Comparison of ENCODE assay signal across 8 cellular contexts in the genomic region with DNA sequence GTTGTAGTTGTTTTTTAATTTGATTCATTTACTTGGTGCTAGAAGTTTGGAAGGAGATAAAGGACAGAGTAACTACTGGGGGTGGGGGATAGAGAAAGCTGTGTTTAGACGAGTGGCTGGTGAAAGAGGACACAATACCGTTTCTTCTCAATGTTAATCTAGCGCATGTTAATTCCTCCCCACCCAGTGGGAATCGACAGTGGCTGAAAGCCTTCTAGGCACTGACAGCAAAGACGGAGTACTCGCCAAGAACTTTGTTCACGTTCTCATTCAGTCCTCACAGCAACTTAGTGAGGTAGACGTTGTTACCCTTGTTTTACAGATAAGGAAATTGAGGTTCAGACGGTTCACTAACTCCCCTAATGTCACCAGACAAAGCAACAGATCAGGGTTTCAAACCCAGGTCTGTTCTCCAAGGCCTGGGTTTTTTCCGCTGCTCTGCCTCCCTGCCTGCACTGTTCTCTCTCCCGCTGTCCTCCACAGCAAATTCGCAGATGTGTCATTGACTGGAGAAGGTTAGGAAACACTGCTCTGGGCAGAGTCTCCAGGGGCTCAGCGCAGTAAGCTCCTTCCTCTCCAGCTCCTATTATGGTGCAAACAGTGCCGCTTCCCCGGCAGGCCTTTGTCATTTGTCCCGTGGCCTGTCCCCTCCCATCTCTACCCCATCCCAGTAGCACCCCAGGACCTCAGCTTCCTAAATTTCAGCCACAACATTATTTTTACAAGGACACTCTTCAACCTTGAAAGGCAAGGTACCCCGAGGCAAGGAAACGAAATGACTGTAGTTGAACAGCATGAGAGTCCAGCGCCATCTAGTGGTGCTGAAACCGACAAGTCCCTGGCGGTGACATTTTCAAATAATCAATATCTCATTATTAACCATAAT. TPM values are rescaled to one million over a fixed set of nuclear protein-coding genes. Genes with fewer than 3 reads are reported as not detected.
DNase-seq lines count a peak whose midpoint lies in the region; ATAC-seq and TF ChIP-seq lines count a peak whose summit lies in the region.

No MANE protein-coding gene starts in this region.

- H3F3A ChIP-seq in SU-DHL-6 (ENCODE audit: insufficient read depth) = no peaks in the 10 kb centered on the region

- no peaks in the 10 kb centered on the region for H3K36me3 ChIP-seq in SU-DHL-6 (ENCODE audit: low read length)
- no peaks in the 10 kb centered on the region for H3K36me3 ChIP-seq in transverse colon

- H2AFZ ChIP-seq in SU-DHL-6 (ENCODE audit: low read depth, low read length, severe bottlenecking) = no peak overlapping the region

- TF ChIP-seq CTCF in GM12872 (IDR thresholded peaks at IDR 0.05; ENCODE audit: insufficient read depth, low read depth, low read length) (peak; percentile 90), SU-DHL-6 (IDR thresholded peaks at IDR 0.05; ENCODE audit: insufficient read depth, low read length, poor library complexity, severe bottlenecking) (peak; percentile 96), transverse colon (IDR thresholded peaks at IDR 0.05) (peak; percentile 78 to 89 (median 82))

- H3K9me2 ChIP-seq in SU-DHL-6 (replicated peaks; ENCODE audit: insufficient read depth, low read length) = no peaks in the 10 kb centered on the region

- H3K4me3 ChIP-seq in SU-DHL-6 (ENCODE audit: insufficient read depth, low read length, poor library complexity, severe bottlenecking) (no peak overlapping the region), transverse colon (peak overlapping the region in 3 of 4 donors; percentile 19 to 48 (median 31))

- intact Hi-C loops in left ventricle myocardium superior (cut with micrococcal nuclease) = loop anchor here (10.0 kb wide), 1 partner anchor 238 kb away; no protein-coding TSS in a partner anchor
- intact Hi-C loops in transverse colon (cut with DNase I; ENCODE audit: low total_unique reads) = loop anchor here (10.0 kb wide), 1 partner anchor 698 kb away; no protein-coding TSS in a partner anchor

- H3K9me3 ChIP-seq in SU-DHL-6 (ENCODE audit: insufficient read depth, low read length) = no peaks in the 10 kb centered on the region
- H3K9me3 ChIP-seq in transverse colon = no peaks in the 10 kb centered on the region

- DNase-seq in NCI-H1092 treated with DMSO at 0.1 percent for 48 hours (lab: John Stamatoyannopoulos, UW) (peak; percentile 79), amniotic epithelial cell (ENCODE audit: low read depth) (peak; percentile 80), left ventricle myocardium superior (peak; percentile 68), pons (ENCODE audit: low spot score) (peak; percentile 82), transverse colon (peak; percentile 62)

- in situ Hi-C loops in transverse colon (cut with MboI; ENCODE audit: low pct_ligation_motif_present in 1 of 4, low pct_unique_long_range_greater_than_20kb in 1 of 4, low sequenced_read_pairs in 3 of 4) = loop anchor here in 1 of 4 donors (10.0 kb wide), 1 partner anchor 708 kb away; no protein-coding TSS in a partner anchor

- H3K27ac ChIP-seq in SU-DHL-6 (ENCODE audit: low read depth, low read length) (no peak overlapping the region), transverse colon (peak overlapping the region; percentile 19 to 64 (median 51))

- no peak for TF ChIP-seq EP300 in transverse colon (IDR thresholded peaks at IDR 0.05; ENCODE audit: low read depth)

- peak; percentile 82 for ATAC-seq in left ventricle myocardium superior
- ATAC-seq in HG03457 (IDR thresholded peaks at IDR 0.05; ENCODE audit: unreplicated experiment) = no peak

- peaks cover 0 to 9% (median 9%) of the 10 kb centered on the region in 4 donors for H3K4me1 ChIP-seq in transverse colon

- no peaks in the 10 kb centered on the region for H3K27me3 ChIP-seq in SU-DHL-6 (ENCODE audit: low read length)
- no peaks in the 10 kb centered on the region for H3K27me3 ChIP-seq in transverse colon

- TF ChIP-seq POLR2A in transverse colon (IDR thresholded peaks at IDR 0.05) = no peak

- 20 to 29% methylated on average over 6 to 21 of the region's 21 CpGs for WGBS in transverse colon (ENCODE audit: low coverage in 1 of 2), 2 donors

- no peak overlapping the region for H3K9ac ChIP-seq in SU-DHL-6 (ENCODE audit: low read length)

- H3K4me2 ChIP-seq in SU-DHL-6 (ENCODE audit: low read depth, low read length, poor library complexity, severe bottlenecking) = no peak overlapping the region

- no peaks in the 10 kb centered on the region for H4K20me1 ChIP-seq in SU-DHL-6 (ENCODE audit: low read depth, low read length)

- H3K79me2 ChIP-seq in SU-DHL-6 (ENCODE audit: insufficient read depth, low read length) = no peaks in the 10 kb centered on the region

RNA-seq across cellular contexts. Expression of gene MRPS23, which starts 16.9 kb away (rescaled TPM):
- 86.3 TPM for total RNA-seq in left ventricle myocardium superior
- total RNA-seq in transverse colon = 10 to 100 TPM in 1 of 4 donors, 1 to 10 TPM in 2, under 1 TPM in 1; 0.37 to 11.1 (median 6.5) TPM
